Comparison of ENCODE assay signal across 24 cellular contexts in the genomic region with DNA sequence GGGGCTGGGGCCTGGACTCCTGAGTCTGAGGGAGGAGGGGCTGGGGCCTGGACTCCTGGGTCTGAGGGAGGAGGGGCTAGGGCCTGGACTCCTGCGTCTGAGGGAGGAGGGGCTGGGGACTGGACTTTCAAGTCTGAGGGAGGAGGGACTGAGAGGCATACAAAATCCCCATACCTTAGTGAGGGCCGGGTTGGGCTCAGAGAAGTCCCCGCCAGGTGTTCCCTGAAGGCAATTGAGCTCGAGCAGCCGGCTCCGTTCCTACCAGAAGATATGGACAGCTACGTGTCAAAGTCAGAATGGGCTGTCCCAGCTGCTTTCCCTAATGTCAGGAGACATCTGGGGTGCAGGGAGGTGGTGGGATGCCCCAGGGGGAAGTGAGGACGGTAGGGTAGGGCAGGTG. TPM values are rescaled to one million over a fixed set of nuclear protein-coding genes. Genes with fewer than 3 reads are reported as not detected.
"Had no signal": no experiment of that assay in that cellular context is flagged by ENCODE, and none has a peak within 500 bp of the region (broad histone marks: within the 10 kb centered on the region; RNA-seq: fewer than 3 reads in every experiment).

No MANE protein-coding gene starts in this region.

- H3K4me2 ChIP-seq: SK-N-SH had no signal

- FAIRE-seq: HTR-8/SVneo, RCC 7860 had no signal

- H3K27ac ChIP-seq: HL-60 had no signal

- H3K9me3 ChIP-seq: SK-N-SH had no signal

- DNase-seq: KBM-7, MV-4-11, NCI-H1048, NCI-H1105, NCI-H1417, NCI-H1436 treated with DMSO at 0.1 percent for 48 hours, NCI-H1694, NCI-H187 treated with DMSO at 0.1 percent for 48 hours, NCI-H2029 treated with DMSO at 0.1 percent for 48 hours, NCI-H226, NCI-H446, NCI-H510A, NCI-H524 treated with DMSO at 0.1 percent for 48 hours, NCI-H69, NCI-H774, RPMI8226, SHP77, SK-N-SH, SW 1271 had no signal

- H3K9ac ChIP-seq: SK-N-SH had no signal

RNA-seq across cellular contexts. Expression of a gene that starts 37.9 kb away (rescaled TPM):
- total RNA-seq: LHCN-M2, SK-MEL-5 had no signal
